Comparison of ENCODE assay signal across 9 cellular contexts in the genomic region with DNA sequence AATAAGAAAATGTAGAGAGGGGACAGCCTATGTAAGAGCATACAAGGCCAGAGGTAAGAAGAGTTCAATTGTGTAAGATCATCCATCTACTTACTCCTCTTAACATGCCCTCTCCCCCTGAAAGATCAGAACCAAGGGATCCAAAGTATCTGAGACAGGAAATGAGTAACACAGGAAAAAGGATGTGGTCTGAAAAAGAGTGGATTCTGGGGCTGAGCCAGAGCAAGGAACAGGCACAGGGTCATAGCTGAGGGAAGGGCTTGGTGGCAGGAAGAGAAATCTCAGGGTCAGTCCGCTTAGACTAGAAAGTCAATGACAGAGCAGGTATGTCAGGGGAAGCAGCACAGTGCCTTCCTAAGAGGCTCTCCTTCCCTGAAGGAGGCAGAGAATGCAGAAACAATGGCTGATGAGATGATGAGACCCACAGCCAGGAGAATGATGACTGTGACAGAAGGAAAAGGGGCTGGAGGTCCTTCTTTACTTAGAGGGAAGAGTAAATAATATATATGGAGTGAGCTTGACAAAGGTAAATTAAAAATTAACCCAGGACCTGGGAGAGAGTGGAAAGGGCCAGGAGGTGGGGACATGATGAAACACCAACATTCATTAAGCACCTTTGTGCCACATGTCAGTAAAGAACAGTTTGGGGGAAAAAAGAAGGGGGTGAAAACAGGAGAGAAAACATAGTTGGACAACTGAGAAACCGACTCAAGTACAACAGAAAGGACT. TPM values are rescaled to one million over a fixed set of nuclear protein-coding genes. Genes with fewer than 3 reads are reported as not detected.
A peak's percentile ranks its signal among the peaks of the same experiment; 100 is the strongest.
DNase-seq lines count a peak whose midpoint lies in the region; ATAC-seq and TF ChIP-seq lines count a peak whose summit lies in the region.
"Had no signal": no experiment of that assay in that cellular context is flagged by ENCODE, and none has a peak within 500 bp of the region (broad histone marks: within the 10 kb centered on the region; RNA-seq: fewer than 3 reads in every experiment).

No MANE protein-coding gene starts in this region.

- H3K36me3 Mint-ChIP-seq in activated CD8-positive, alpha-beta memory T cell treated with anti-CD3 and anti-CD28 coated beads, Interleukin-2, amount 10 ng/mL, durations not matched to agents 7 days and 5 days: peaks cover 17% of the 10 kb centered on the region
- peaks cover 12% of the 10 kb centered on the region for H3K36me3 Mint-ChIP-seq in T-cell
- H3K36me3 Mint-ChIP-seq in nephron progenitor cell (ENCODE audit: low read depth): peaks cover 28% of the 10 kb centered on the region

- peaks cover 54% of the 10 kb centered on the region for H3K4me1 Mint-ChIP-seq in activated CD8-positive, alpha-beta memory T cell treated with anti-CD3 and anti-CD28 coated beads, Interleukin-2, amount 10 ng/mL, durations not matched to agents 7 days and 5 days
- H3K4me1 Mint-ChIP-seq in T-cell (peaks cover 58 to 69% (median 67%) of the 10 kb centered on the region in 3 donors), nephron progenitor cell (peaks cover 87% of the 10 kb centered on the region)

- CTCF ChIA-PET in activated CD8-positive, alpha-beta memory T cell treated with anti-CD3 and anti-CD28 coated beads, Interleukin-2, amount 10 ng/mL, durations not matched to agents 7 days and 5 days (lab: Charles Lee): interaction anchor here (0.8 to 1.6 kb wide), 2 partner anchors 17 to 51 kb away, joined by 3 to 5 read pairs; no protein-coding TSS in a partner anchor
- CTCF ChIA-PET in T-cell (lab: Charles Lee): no interaction called here

- H3K27ac Mint-ChIP-seq in activated CD8-positive, alpha-beta memory T cell treated with anti-CD3 and anti-CD28 coated beads, Interleukin-2, amount 10 ng/mL, durations not matched to agents 7 days and 5 days: peak overlapping the region; percentile 13
- H3K27ac Mint-ChIP-seq in T-cell (peak overlapping the region; percentile 67 to 69), nephron progenitor cell (peak overlapping the region; percentile 77)

- no peak for TF ChIP-seq CTCF in nephron progenitor cell (IDR thresholded peaks at IDR 0.05)

- H3K27me3 Mint-ChIP-seq in activated CD8-positive, alpha-beta memory T cell treated with anti-CD3 and anti-CD28 coated beads, Interleukin-2, amount 10 ng/mL, durations not matched to agents 7 days and 5 days: no peaks in the 10 kb centered on the region
- H3K27me3 Mint-ChIP-seq in T-cell (no peaks in the 10 kb centered on the region), nephron progenitor cell (ENCODE audit: low read depth, poor library complexity) (no peaks in the 10 kb centered on the region)

- H3K4me3 Mint-ChIP-seq in activated CD8-positive, alpha-beta memory T cell treated with anti-CD3 and anti-CD28 coated beads, Interleukin-2, amount 10 ng/mL, durations not matched to agents 7 days and 5 days: peak overlapping the region; percentile 42
- peak overlapping the region; percentile 44 to 93 (median 88) for H3K4me3 Mint-ChIP-seq in T-cell
- H3K4me3 Mint-ChIP-seq in nephron progenitor cell: peak overlapping the region; percentile 93

- no peak for DNase-seq in activated CD8-positive, alpha-beta memory T cell treated with anti-CD3 and anti-CD28 coated beads, Interleukin-2, amount 10 ng/mL, durations not matched to agents 7 days and 5 days
- no peak for DNase-seq in activated CD8-positive, alpha-beta memory T cell treated with anti-CD3 and anti-CD28 coated beads, Interleukin-2, amount 50 U/mL, for 48 hours
- DNase-seq in T-cell: no peak
- no peak for DNase-seq in nephron progenitor cell
- DNase-seq in hippocampal formation (lab: John Stamatoyannopoulos, UW): no peak
- DNase-seq in epidermal melanocyte (ENCODE audit: insufficient read length, low spot score): no peak
- DNase-seq in pons (ENCODE audit: low spot score): no peak

- ATAC-seq in activated CD8-positive, alpha-beta memory T cell treated with anti-CD3 and anti-CD28 coated beads, Interleukin-2, amount 10 ng/mL, durations not matched to agents 7 days and 5 days: no peak
- ATAC-seq in T-cell (replicated peaks in 1 of 4) (no peak), esophagus mucosa (peak; percentile 33)

- no peaks in the 10 kb centered on the region for H3K9me3 Mint-ChIP-seq in activated CD8-positive, alpha-beta memory T cell treated with anti-CD3 and anti-CD28 coated beads, Interleukin-2, amount 10 ng/mL, durations not matched to agents 7 days and 5 days (ENCODE audit: low read depth)
- no peaks in the 10 kb centered on the region for H3K9me3 Mint-ChIP-seq in T-cell
- H3K9me3 Mint-ChIP-seq in nephron progenitor cell: no peaks in the 10 kb centered on the region

- POLR2A ChIA-PET in T-cell (lab: Charles Lee): no interaction called here

RNA-seq across cellular contexts. Expression of gene A3GALT2, which starts 26.2 kb away (rescaled TPM):
- not detected for total RNA-seq in activated CD8-positive, alpha-beta memory T cell treated with anti-CD3 and anti-CD28 coated beads, Interleukin-2, amount 10 ng/mL, durations not matched to agents 7 days and 5 days
- under 1 TPM in 1 of 5 donors, not detected in 4; 0.26 TPM for total RNA-seq in T-cell
- total RNA-seq in esophagus mucosa: not detected
- total RNA-seq: cardiac muscle cell had no signal

Comparison
In these comparisons a context has a peak if more than half of its experiments do, and no peak if none do; other contexts are left out.
1. H3K27ac Mint-ChIP-seq: peak in every context shown above with its lines; median percentile 77 in nephron progenitor cell; 68 in T-cell; 13 in activated CD8-positive, alpha-beta memory T cell treated with anti-CD3 and anti-CD28 coated beads, Interleukin-2, amount 10 ng/mL, durations not matched to agents 7 days and 5 days.
2. H3K4me3 Mint-ChIP-seq: peak in every context shown above with its lines; median percentile 93 in nephron progenitor cell; 88 in T-cell; 42 in activated CD8-positive, alpha-beta memory T cell treated with anti-CD3 and anti-CD28 coated beads, Interleukin-2, amount 10 ng/mL, durations not matched to agents 7 days and 5 days.